ENCODE assay signal across 21 cellular contexts in the genomic region with DNA sequence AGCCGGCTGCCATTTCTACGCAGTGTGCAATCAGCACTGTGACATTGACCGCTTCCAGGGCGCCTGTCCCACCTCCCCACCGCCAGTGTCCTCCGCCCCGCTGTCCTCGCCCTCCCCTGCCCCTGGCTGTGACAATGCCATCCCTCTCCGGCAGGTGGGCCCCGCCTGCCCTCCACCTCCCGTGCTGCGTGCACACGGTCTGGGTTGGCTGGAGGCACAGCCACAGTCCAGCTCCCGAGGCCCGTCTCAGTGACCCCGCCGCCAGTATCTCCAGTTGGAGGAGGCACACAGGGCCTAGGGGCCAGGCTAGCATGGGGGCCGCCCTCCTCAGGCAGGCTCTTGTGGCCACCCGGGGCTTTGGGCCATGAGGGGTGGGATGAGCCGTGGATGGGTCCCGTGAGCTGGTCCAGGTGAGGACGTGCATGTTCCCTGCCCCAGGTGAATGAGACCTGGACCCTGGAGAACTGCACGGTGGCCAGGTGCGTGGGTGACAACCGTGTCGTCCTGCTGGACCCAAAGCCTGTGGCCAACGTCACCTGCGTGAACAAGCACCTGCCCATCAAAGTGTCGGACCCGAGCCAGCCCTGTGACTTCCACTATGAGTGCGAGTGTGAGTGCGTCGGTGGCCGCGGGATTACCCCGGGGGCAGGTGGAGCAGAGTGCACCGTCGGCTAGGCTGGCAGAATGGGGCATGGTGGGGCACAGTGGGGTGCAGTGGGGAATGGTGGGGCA. TPM values are rescaled to one million over a fixed set of nuclear protein-coding genes. Genes with fewer than 3 reads are reported as not detected.
"Had no signal": no experiment of that assay in that cellular context is flagged by ENCODE, and none has a peak within 500 bp of the region (broad histone marks: within the 10 kb centered on the region; RNA-seq: fewer than 3 reads in every experiment).

No MANE protein-coding gene starts in this region.

- H3K4me1 ChIP-seq: SJSA1 had no signal

- H3K9me3 ChIP-seq: SJSA1 had no signal

- H3K36me3 ChIP-seq: SJSA1 had no signal

- H3K4me3 ChIP-seq: SJSA1, SK-N-MC had no signal

- ATAC-seq: Panc1 had no signal

- H3K27me3 ChIP-seq: SJSA1 had no signal

- H3K27ac ChIP-seq: RWPE1, SJSA1, SK-N-MC had no signal

- DNase-seq: KBM-7, MV-4-11, NCI-H1048, NCI-H1105, NCI-H1417, NCI-H1436 treated with DMSO at 0.1 percent for 48 hours, NCI-H1694 treated with DMSO at 0.1 percent for 48 hours, NCI-H1930, NCI-H2081, NCI-H2107, NCI-H2227 treated with DMSO at 0.1 percent for 48 hours, NCI-H524, NCI-H69, NCI-H774, SHP77 treated with DMSO at 0.1 percent for 48 hours had no signal

RNA-seq across cellular contexts. Expression of a gene that starts 29.7 kb away (rescaled TPM):
- total RNA-seq: LHCN-M2, MCF 10A, SJSA1 had no signal
